Comparison of ENCODE assay signal across 8 cellular contexts in the genomic region with DNA sequence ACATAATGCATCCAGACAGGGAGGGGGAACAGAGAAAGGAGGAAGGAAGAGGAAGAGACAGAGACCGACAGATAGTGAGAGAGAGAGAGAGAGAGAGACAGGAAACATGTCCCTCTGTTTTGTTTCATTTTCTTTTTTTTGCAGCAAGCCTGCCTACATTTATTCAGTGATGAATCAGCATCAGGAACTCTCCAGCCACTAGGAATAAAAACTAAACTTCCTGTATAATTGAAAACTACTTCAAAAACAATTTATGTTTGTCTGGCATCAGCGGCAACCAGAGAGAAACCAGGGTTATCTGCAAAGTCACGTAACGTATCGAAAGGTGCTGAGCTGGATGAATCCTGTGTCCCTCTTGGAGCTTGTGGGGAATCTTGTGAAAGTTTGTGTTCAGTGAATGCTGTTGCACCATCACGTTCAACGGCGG.
A peak's percentile ranks its signal among the peaks of the same experiment; 100 is the strongest.
DNase-seq lines count a peak whose midpoint lies in the region; ATAC-seq, FAIRE-seq and TF ChIP-seq lines count a peak whose summit lies in the region.

No MANE protein-coding gene starts in this region.

- H3K4me1 Mint-ChIP-seq in progenitor cell of endocrine pancreas (ENCODE audit: low read depth): peaks cover 1% of the 10 kb centered on the region

- no peaks in the 10 kb centered on the region for H3K36me3 ChIP-seq in psoas muscle (ENCODE audit: insufficient read depth in 1 of 2, low read depth in 1 of 2)

- no peak for TF ChIP-seq EP300 in A549 (IDR thresholded peaks at IDR 0.05)

- no peak for TF ChIP-seq RAD21 in A549 (conservative IDR thresholded peaks at IDR 0.05 in 1 of 2, IDR thresholded peaks at IDR 0.05 in 1 of 2)

- FAIRE-seq in A549 (lab: Jason Lieb, UNC): no peak

- no peak overlapping the region for H3K27ac Mint-ChIP-seq in progenitor cell of endocrine pancreas

- H3K4me3 ChIP-seq in A549 (no peak overlapping the region), dorsolateral prefrontal cortex (peak overlapping the region in 52 of 59 donors; percentile 6 to 52 (median 30)), psoas muscle (peak overlapping the region; percentile 10)

- peak overlapping the region; percentile 44 for H3K4me2 ChIP-seq in A549

- TF ChIP-seq CTCF in A549 (IDR thresholded peaks at IDR 0.05) (no peak), dorsolateral prefrontal cortex (IDR thresholded peaks at IDR 0.05 in 54 of 56, conservative IDR thresholded peaks at IDR 0.05 in 2 of 56; ENCODE audit: low read depth in 1 of 56, partially characterized antibody in 56 of 56) (no peak), psoas muscle (IDR thresholded peaks at IDR 0.05) (no peak), progenitor cell of endocrine pancreas (IDR thresholded peaks at IDR 0.05; ENCODE audit: unreplicated experiment) (no peak)

- DNase-seq in A549 (ENCODE audit: low read depth in 1 of 2, low spot score in 1 of 2) (no peak), NAMALWA (ENCODE audit: low spot score) (peak; percentile 21), dorsolateral prefrontal cortex (no peak), psoas muscle (no peak), progenitor cell of endocrine pancreas (ENCODE audit: low spot score, unreplicated experiment) (no peak), glomerular visceral epithelial cell (ENCODE audit: extremely low spot score) (no peak), NCI-H82 treated with DMSO at 0.1 percent for 48 hours (lab: John Stamatoyannopoulos, UW; ENCODE audit: unreplicated experiment) (no peak)

- ATAC-seq in A549 (no peak), GM19372 (IDR thresholded peaks at IDR 0.05; ENCODE audit: low read depth, unreplicated experiment) (peak; percentile 82), psoas muscle (no peak)

- WGBS in A549 (ENCODE audit: missing lambda C conversion rate): 59% methylated on average over 8 of the region's 8 CpGs
- 33 to 38% (median 33%) methylated on average over 8 of the region's 8 CpGs for WGBS in psoas muscle, 3 donors

- no peak for TF ChIP-seq POLR2A in A549 (IDR thresholded peaks at IDR 0.05; ENCODE audit: low read length)

- CTCF ChIA-PET in A549 (lab: Yijun Ruan, JAX): no interaction called here

- H3K27me3 ChIP-seq in dorsolateral prefrontal cortex (peaks cover 0 to 17% (median 0%) of the 10 kb centered on the region in 45 donors), psoas muscle (ENCODE audit: insufficient read depth in 3 of 3, low read length in 2 of 3) (peaks cover 0 to 13% (median 0%) of the 10 kb centered on the region in 3 donors)

- peaks cover 18% of the 10 kb centered on the region for H3K27me3 Mint-ChIP-seq in progenitor cell of endocrine pancreas

- intact Hi-C loops in dorsolateral prefrontal cortex (cut with DNase I) (no loop called here), psoas muscle (cut with DNase I) (no loop called here)

- 0 out of 6 replicates have a peak overlapping the region, but pooled peaks of 1 of the 2 experiments have one; percentile 16 for H3K27ac ChIP-seq in A549
- peak overlapping the region in 6 of 59 donors; percentile 0 to 31 (median 16) for H3K27ac ChIP-seq in dorsolateral prefrontal cortex
- H3K27ac ChIP-seq in psoas muscle: no peak overlapping the region

- H3K9me3 Mint-ChIP-seq in progenitor cell of endocrine pancreas (ENCODE audit: low read depth): no peaks in the 10 kb centered on the region

- H3K9me3 ChIP-seq in A549 (no peaks in the 10 kb centered on the region), psoas muscle (no peaks in the 10 kb centered on the region)

- POLR2A ChIA-PET in A549 (lab: Yijun Ruan, JAX): no interaction called here

- H3K36me3 Mint-ChIP-seq in progenitor cell of endocrine pancreas (ENCODE audit: insufficient read depth): no peaks in the 10 kb centered on the region

- no peaks in the 10 kb centered on the region for H3K4me1 ChIP-seq in A549
- H3K4me1 ChIP-seq in psoas muscle: no peaks in the 10 kb centered on the region

- H3K4me3 Mint-ChIP-seq in progenitor cell of endocrine pancreas (ENCODE audit: low read depth): no peak overlapping the region

TF ChIP-seq in A549, 52 proteins besides CTCF, POLR2A, EP300 and RAD21:
- TF ChIP-seq NPAS2 (CRISPR knock-in tag; IDR thresholded peaks at IDR 0.05; ENCODE audit: borderline replicate concordance) (no peak), CEBPB (IDR thresholded peaks at IDR 0.05) (no peak), FOSB (CRISPR knock-in tag; IDR thresholded peaks at IDR 0.05) (no peak), KDM1A (IDR thresholded peaks at IDR 0.05; ENCODE audit: low read depth) (no peak), HOXA7 (CRISPR knock-in tag; IDR thresholded peaks at IDR 0.05) (no peak), MYC (IDR thresholded peaks at IDR 0.05; ENCODE audit: borderline replicate concordance, low read length) (no peak), CHD4 (IDR thresholded peaks at IDR 0.05; ENCODE audit: borderline replicate concordance) (no peak), HOXB13 (CRISPR knock-in tag; IDR thresholded peaks at IDR 0.05; ENCODE audit: low read depth) (no peak)
- TF ChIP-seq, protein P1, sequence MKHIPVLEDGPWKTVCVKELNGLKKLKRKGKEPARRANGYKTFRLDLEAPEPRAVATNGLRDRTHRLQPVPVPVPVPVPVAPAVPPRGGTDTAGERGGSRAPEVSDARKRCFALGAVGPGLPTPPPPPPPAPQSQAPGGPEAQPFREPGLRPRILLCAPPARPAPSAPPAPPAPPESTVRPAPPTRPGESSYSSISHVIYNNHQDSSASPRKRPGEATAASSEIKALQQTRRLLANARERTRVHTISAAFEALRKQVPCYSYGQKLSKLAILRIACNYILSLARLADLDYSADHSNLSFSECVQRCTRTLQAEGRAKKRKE (CRISPR knock-in tag; IDR thresholded peaks at IDR 0.05; ENCODE audit: low read depth): no peak
